Comparison of ENCODE assay signal across 2 cellular contexts in genomic region chr5:62935660-62936059, GRCh38.
TF ChIP-seq lines count a peak whose summit lies in the region.

No MANE protein-coding gene starts in this region.

TF ChIP-seq in GM23338, 12 proteins besides CTCF, POLR2A, EP300 and RAD21:
- TF ChIP-seq STAT1 (IDR thresholded peaks at IDR 0.05; ENCODE audit: unreplicated experiment) (no peak), EZH2 (IDR thresholded peaks at IDR 0.05; ENCODE audit: low read depth, unreplicated experiment) (no peak)

TF ChIP-seq in H1, 55 proteins besides CTCF, POLR2A, EP300 and RAD21:
- TF ChIP-seq EZH2 (IDR thresholded peaks at IDR 0.05; ENCODE audit: low read depth, low read length, severe bottlenecking) (no peak), RBBP5 (IDR thresholded peaks at IDR 0.05; ENCODE audit: borderline replicate concordance, low read depth, low read length) (no peak), KDM4A (IDR thresholded peaks at IDR 0.05; ENCODE audit: low read depth, low read length, severe bottlenecking) (no peak), KDM5A (IDR thresholded peaks at IDR 0.05; ENCODE audit: low read length) (no peak), CHD1 (IDR thresholded peaks at IDR 0.05; ENCODE audit: low read depth, low read length) (no peak), KDM1A (IDR thresholded peaks at IDR 0.05; ENCODE audit: borderline replicate concordance, low read length) (no peak), PHF8 (conservative IDR thresholded peaks at IDR 0.05; ENCODE audit: low read depth, low read length) (no peak)
